Comparison of ENCODE assay signal across 8 cellular contexts in genomic region chr7:88111136-88111748, GRCh38.
DNase-seq lines count a peak whose midpoint lies in the region; ATAC-seq, FAIRE-seq and TF ChIP-seq lines count a peak whose summit lies in the region.

No MANE protein-coding gene starts in this region.

- peak; percentile 26 for DNase-seq in GM13977 (ENCODE audit: low spot score)
- DNase-seq in NOMO-1 treated with dmso at 0.1 percent for 144 hours (lab: John Stamatoyannopoulos, UW; ENCODE audit: unreplicated experiment) = peak; percentile 59
- peak; percentile 49 for DNase-seq in myocyte (ENCODE audit: low read depth)
- DNase-seq in activated effector memory CD4-positive, alpha-beta T cell treated with Interleukin-2 at 50 U/mL for 16 hours = no peak
- DNase-seq in HuH-7.5 (ENCODE audit: low spot score) = no peak

- no peaks in the 10 kb centered on the region for H3K9me3 ChIP-seq in endocrine pancreas (ENCODE audit: control insufficient read depth, low read length)

- no peaks in the 10 kb centered on the region for H3K27me3 ChIP-seq in endocrine pancreas (ENCODE audit: control insufficient read depth, insufficient read depth, low read length)

- FAIRE-seq in A204.1 (lab: Jason Lieb, UNC) = peak; percentile 97

- H3K36me3 ChIP-seq in endocrine pancreas (ENCODE audit: control insufficient read depth, insufficient read depth, low read length) = no peaks in the 10 kb centered on the region

- TF ChIP-seq CTCF in GM13977 (IDR thresholded peaks at IDR 0.05; ENCODE audit: extremely low read depth, insufficient read depth, missing control alignments) = peak; percentile 48

- in situ Hi-C loops in GM13977 (cut with MboI; ENCODE audit: low pct_unique_long_range_greater_than_20kb, low sequenced_read_pairs, unreplicated experiment) = loop anchor here (10.0 to 25.0 kb wide), 4 partner anchors 224 to 799 kb away; partner anchors contain the start of genes DBF4 and SLC25A40

- peak; percentile 47 for ATAC-seq in HG03521 (IDR thresholded peaks at IDR 0.05; ENCODE audit: unreplicated experiment)

- peak overlapping the region; percentile 51 for H3K4me3 ChIP-seq in endocrine pancreas (ENCODE audit: control insufficient read depth, insufficient read depth, low read length)

- H3K9ac ChIP-seq in endocrine pancreas (ENCODE audit: control insufficient read depth, insufficient read depth, low read length) = no peak overlapping the region

- no peaks in the 10 kb centered on the region for H3K4me1 ChIP-seq in endocrine pancreas (ENCODE audit: control insufficient read depth, insufficient read depth, low read length)

Comparison
In these comparisons a context has a peak if more than half of its experiments do, and no peak if none do; other contexts are left out.
1. DNase-seq: peak in GM13977 (single experiment), NOMO-1 treated with dmso at 0.1 percent for 144 hours (single experiment) and myocyte (single experiment); none in activated effector memory CD4-positive, alpha-beta T cell treated with Interleukin-2 at 50 U/mL for 16 hours (single experiment) and HuH-7.5 (single experiment).